8 cellular contexts compared by ENCODE assay signal in genomic region chr12:124684971-124685688, GRCh38.
A peak's percentile ranks its signal among the peaks of the same experiment; 100 is the strongest.
DNase-seq lines count a peak whose midpoint lies in the region; ATAC-seq and TF ChIP-seq lines count a peak whose summit lies in the region.

No MANE protein-coding gene starts in this region.

- H3K4me3 ChIP-seq in WERI-Rb-1 (ENCODE audit: low read depth, low read length) (no peak overlapping the region), smooth muscle cell (peak overlapping the region; percentile 35)

- no peaks in the 10 kb centered on the region for H3K79me2 ChIP-seq in smooth muscle cell (ENCODE audit: low read depth)

- H3K36me3 ChIP-seq in WERI-Rb-1 (no peaks in the 10 kb centered on the region), smooth muscle cell (ENCODE audit: low read depth) (no peaks in the 10 kb centered on the region)

- no peaks in the 10 kb centered on the region for H3K9me3 ChIP-seq in WERI-Rb-1 (ENCODE audit: severe bottlenecking)
- no peaks in the 10 kb centered on the region for H3K9me3 ChIP-seq in smooth muscle cell (replicated peaks; ENCODE audit: low read depth)

- peaks cover 43% of the 10 kb centered on the region for H3K4me1 ChIP-seq in smooth muscle cell (ENCODE audit: low read depth)

- H3K9ac ChIP-seq in smooth muscle cell (ENCODE audit: low read depth) = peak overlapping the region; percentile 27

- WGBS in smooth muscle cell (ENCODE audit: low lambda C conversion rate) = 18% methylated on average over 18 of the region's 18 CpGs

- H3K27me3 ChIP-seq in WERI-Rb-1 (ENCODE audit: insufficient read depth, low read depth, severe bottlenecking) (no peaks in the 10 kb centered on the region), smooth muscle cell (ENCODE audit: low read depth) (no peaks in the 10 kb centered on the region)

- H3F3A ChIP-seq in smooth muscle cell (ENCODE audit: low read depth) = peaks cover 53% of the 10 kb centered on the region

- H3K4me2 ChIP-seq in smooth muscle cell = peak overlapping the region; percentile 84

- H3K27ac ChIP-seq in WERI-Rb-1 (peak overlapping the region; percentile 47), smooth muscle cell (ENCODE audit: low read depth) (peak overlapping the region; percentile 92)

- H4K20me1 ChIP-seq in smooth muscle cell (ENCODE audit: low read depth) = no peaks in the 10 kb centered on the region

- intact Hi-C loops in Right ventricle myocardium superior (cut with DNase I) = no loop called here

- no peak for TF ChIP-seq CTCF in WERI-Rb-1 (IDR thresholded peaks at IDR 0.05; ENCODE audit: low read depth, low read length)
- TF ChIP-seq CTCF in smooth muscle cell (IDR thresholded peaks at IDR 0.05; ENCODE audit: borderline replicate concordance, insufficient read depth, poor library complexity, severe bottlenecking) = no peak

- peak overlapping the region; percentile 49 for H2AFZ ChIP-seq in smooth muscle cell (ENCODE audit: low read depth)

- DNase-seq in WERI-Rb-1 = no peak
- no peak for DNase-seq in Right ventricle myocardium superior
- no peak for DNase-seq in smooth muscle cell (lab: John Stamatoyannopoulos, UW; ENCODE audit: unreplicated experiment)
- no peak for DNase-seq in activated CD4-positive, CD25-positive, alpha-beta regulatory T cell (lab: John Stamatoyannopoulos, UW)
- no peak for DNase-seq in NCI-H2227 (lab: John Stamatoyannopoulos, UW; ENCODE audit: unreplicated experiment)
- no peak for DNase-seq in DMS153 (lab: John Stamatoyannopoulos, UW)

- ATAC-seq in GM19463 (IDR thresholded peaks at IDR 0.05; ENCODE audit: unreplicated experiment) (peak; percentile 42), Right ventricle myocardium superior (ENCODE audit: poor library complexity) (peak; percentile 26), GM21529 (IDR thresholded peaks at IDR 0.05; ENCODE audit: unreplicated experiment) (no peak)
